Comparison of ENCODE assay signal across 10 cellular contexts in genomic region chr12:113232232-113232615, GRCh38. TPM values are rescaled to one million over a fixed set of nuclear protein-coding genes. Genes with fewer than 3 reads are reported as not detected.
DNase-seq lines count a peak whose midpoint lies in the region; ATAC-seq and TF ChIP-seq lines count a peak whose summit lies in the region.
"Had no signal": no experiment of that assay in that cellular context is flagged by ENCODE, and none has a peak within 500 bp of the region (broad histone marks: within the 10 kb centered on the region; RNA-seq: fewer than 3 reads in every experiment).

No MANE protein-coding gene starts in this region.

- ATAC-seq in stimulated activated naive CD8-positive, alpha-beta T cell treated with anti-CD3 and anti-CD28 coated beads, Interleukin-15, Interleukin-2, amounts not matched to agents 100 U/mL and 50 U/mL, for 24 hours: no peak
- ATAC-seq in HG02759 (IDR thresholded peaks at IDR 0.05; ENCODE audit: unreplicated experiment) (no peak), GM21360 (IDR thresholded peaks at IDR 0.05; ENCODE audit: unreplicated experiment) (no peak)

- peaks cover 71% of the 10 kb centered on the region for H3K4me1 Mint-ChIP-seq in stimulated activated naive CD8-positive, alpha-beta T cell treated with anti-CD3 and anti-CD28 coated beads, Interleukin-15, Interleukin-2, amounts not matched to agents 100 ng/mL and 50 ng/mL, for 24 hours (ENCODE audit: low read depth)
- H3K4me1 Mint-ChIP-seq in chondrocyte (ENCODE audit: low read depth): peaks cover 69% of the 10 kb centered on the region
- H3K4me1 Mint-ChIP-seq in nephron progenitor cell: peaks cover 60% of the 10 kb centered on the region

- no peak overlapping the region for H3K4me3 Mint-ChIP-seq in stimulated activated naive CD8-positive, alpha-beta T cell treated with anti-CD3 and anti-CD28 coated beads, Interleukin-15, Interleukin-2, amounts not matched to agents 100 ng/mL and 50 ng/mL, for 24 hours
- no peak overlapping the region for H3K4me3 Mint-ChIP-seq in chondrocyte (ENCODE audit: unreplicated experiment)
- no peak overlapping the region for H3K4me3 Mint-ChIP-seq in nephron progenitor cell

- H3K27ac Mint-ChIP-seq in stimulated activated naive CD8-positive, alpha-beta T cell treated with anti-CD3 and anti-CD28 coated beads, Interleukin-15, Interleukin-2, amounts not matched to agents 100 ng/mL and 50 ng/mL, for 24 hours: peak overlapping the region; percentile 82
- peak overlapping the region; percentile 98 for H3K27ac Mint-ChIP-seq in chondrocyte (ENCODE audit: unreplicated experiment)
- peak overlapping the region; percentile 45 for H3K27ac Mint-ChIP-seq in nephron progenitor cell

- no peak for TF ChIP-seq CTCF in chondrocyte (IDR thresholded peaks at IDR 0.05)
- TF ChIP-seq CTCF in nephron progenitor cell (IDR thresholded peaks at IDR 0.05): no peak

- H3K27me3 Mint-ChIP-seq in stimulated activated naive CD8-positive, alpha-beta T cell treated with anti-CD3 and anti-CD28 coated beads, Interleukin-15, Interleukin-2, amounts not matched to agents 100 ng/mL and 50 ng/mL, for 24 hours: no peaks in the 10 kb centered on the region
- H3K27me3 Mint-ChIP-seq in chondrocyte (ENCODE audit: low read depth) (no peaks in the 10 kb centered on the region), nephron progenitor cell (ENCODE audit: low read depth, poor library complexity) (peaks cover 10% of the 10 kb centered on the region)

- H3K9me3 Mint-ChIP-seq in stimulated activated naive CD8-positive, alpha-beta T cell treated with anti-CD3 and anti-CD28 coated beads, Interleukin-15, Interleukin-2, amounts not matched to agents 100 ng/mL and 50 ng/mL, for 24 hours: no peaks in the 10 kb centered on the region
- no peaks in the 10 kb centered on the region for H3K9me3 Mint-ChIP-seq in chondrocyte (ENCODE audit: low read depth)
- H3K9me3 Mint-ChIP-seq in nephron progenitor cell: no peaks in the 10 kb centered on the region

- peaks cover 58% of the 10 kb centered on the region for H3K36me3 Mint-ChIP-seq in stimulated activated naive CD8-positive, alpha-beta T cell treated with anti-CD3 and anti-CD28 coated beads, Interleukin-15, Interleukin-2, amounts not matched to agents 100 ng/mL and 50 ng/mL, for 24 hours (ENCODE audit: low read depth)
- H3K36me3 Mint-ChIP-seq in chondrocyte (ENCODE audit: low read depth) (peaks cover 2% of the 10 kb centered on the region), nephron progenitor cell (ENCODE audit: low read depth) (peaks cover 34% of the 10 kb centered on the region)

- no peak for DNase-seq in stimulated activated naive CD8-positive, alpha-beta T cell treated with anti-CD3 and anti-CD28 coated beads, Interleukin-15, Interleukin-2, amounts not matched to agents 100 U/mL and 50 U/mL, for 24 hours
- no peak for DNase-seq in chondrocyte (ENCODE audit: low spot score)
- no peak for DNase-seq in nephron progenitor cell
- no peak for DNase-seq in iPS-NIHi11 (ENCODE audit: low spot score)
- no peak for DNase-seq in A172 (ENCODE audit: low spot score)
- DNase-seq: AML-193, T1000 had no signal

RNA-seq across cellular contexts. Expression of gene TPCN1, which starts 11.0 kb away (rescaled TPM):
- 35.9 to 40.0 TPM (median 37.7 TPM) in 3 replicates for total RNA-seq in chondrocyte
- total RNA-seq in A172 (2014; rRNA removed; shearing (Covaris generic)): 8.9 and 13.3 TPM in 2 replicates

RNA-seq across cellular contexts. Expression of gene RITA1, which starts 46.7 kb away (rescaled TPM):
- total RNA-seq in chondrocyte: 15.5 to 20.2 TPM (median 16.7 TPM) in 3 replicates
- 51.2 and 52.2 TPM in 2 replicates for total RNA-seq in A172 (2014; rRNA removed; shearing (Covaris generic))

RNA-seq across cellular contexts. Expression of gene DDX54, which starts 46.9 kb away (rescaled TPM):
- total RNA-seq in chondrocyte: 44.2 to 52.7 TPM (median 44.6 TPM) in 3 replicates
- 56.4 and 69.1 TPM in 2 replicates for total RNA-seq in A172 (2014; rRNA removed; shearing (Covaris generic))

Comparison
In these comparisons a context has a peak if more than half of its experiments do, and no peak if none do; other contexts are left out.
1. H3K27ac Mint-ChIP-seq: peak in every context shown above with its lines; median percentile 98 in chondrocyte; 82 in stimulated activated naive CD8-positive, alpha-beta T cell treated with anti-CD3 and anti-CD28 coated beads, Interleukin-15, Interleukin-2, amounts not matched to agents 100 ng/mL and 50 ng/mL, for 24 hours; 45 in nephron progenitor cell.